Comparison of ENCODE assay signal across 27 cellular contexts in the genomic region with DNA sequence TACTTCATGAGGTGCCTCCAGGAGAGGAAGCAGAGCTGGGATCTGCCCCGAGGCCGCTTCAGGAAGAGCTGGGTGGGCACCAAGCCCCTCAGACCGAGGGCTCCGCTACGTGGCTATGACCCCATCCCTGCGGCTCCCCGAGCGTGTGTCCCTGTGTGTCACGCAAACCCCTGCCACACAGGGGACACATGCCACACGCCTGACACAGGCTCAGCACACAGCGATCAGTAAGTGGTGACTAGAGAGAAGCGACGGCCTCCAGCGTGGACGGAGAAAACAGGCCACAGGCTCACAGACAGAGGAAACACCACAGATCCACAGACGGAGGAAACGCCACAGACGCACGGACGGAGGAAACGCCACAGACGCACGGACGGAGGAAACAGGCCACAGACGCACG.
"Had no signal": no experiment of that assay in that cellular context is flagged by ENCODE, and none has a peak within 500 bp of the region (broad histone marks: within the 10 kb centered on the region; RNA-seq: fewer than 3 reads in every experiment).

No MANE protein-coding gene starts in this region.

- H3K27ac ChIP-seq: adrenal gland, body of pancreas, SK-N-MC, VCaP had no signal

- H3K27ac Mint-ChIP-seq: activated CD8-positive, alpha-beta T cell treated with anti-CD3 and anti-CD28 coated beads for 36 hours; activated naive CD8-positive, alpha-beta T cell treated with anti-CD3 and anti-CD28 coated beads, Interleukin-2, amount 10 ng/mL, durations not matched to agents 7 days and 5 days; activated T-cell treated with anti-CD3 and anti-CD28 coated beads, Interleukin-2, amount 50 U/mL, for 72 hours; activated T-helper 2 cell treated with anti-CD3 and anti-CD28 coated beads, Interferon-gamma antibody, Interleukin-2, Interleukin-4, amounts not matched to agents 10 μg/mL and 5 μg/mL and 100 μg/mL, durations not matched to agents 14 hours and 24 hours and 36 hours; IgD-negative memory B cell; T-cell had no signal

- H3K9me3 ChIP-seq: adrenal gland, body of pancreas had no signal

- H3K36me3 Mint-ChIP-seq: activated naive CD8-positive, alpha-beta T cell treated with anti-CD3 and anti-CD28 coated beads, Interleukin-2, amount 10 ng/mL, durations not matched to agents 7 days and 5 days; IgD-negative memory B cell; T-cell had no signal

- H3K27me3 ChIP-seq: adrenal gland, body of pancreas had no signal

- FAIRE-seq: TTC549 had no signal

- DNase-seq: activated CD4-positive, alpha-beta T cell treated with anti-CD3 and anti-CD28 coated beads for 4 hours; activated CD8-positive, alpha-beta memory T cell treated with anti-CD3 and anti-CD28 coated beads, Interleukin-2, amount 50 U/mL, for 4 hours; activated CD8-positive, alpha-beta T cell treated with anti-CD3 and anti-CD28 coated beads for 36 hours; activated gamma-delta T cell treated with Interleukin-2 at 50 U/mL for 16 hours; activated naive CD4-positive, alpha-beta T cell treated with anti-CD3 and anti-CD28 coated beads, Interleukin-2, amount 50 U/mL, for 16 hours; activated naive CD8-positive, alpha-beta T cell treated with anti-CD3 and anti-CD28 coated beads, Interleukin-2, amount 10 ng/mL, durations not matched to agents 7 days and 5 days; activated T-cell treated with anti-CD3 and anti-CD28 coated beads, Interleukin-2, amount 50 U/mL, for 72 hours; aorta; body of pancreas; KG1; NCI-H1048; NCI-H2029; NCI-H345; NCI-H510A; NCI-H69; NK-92 treated with Interleukin-12 subunit alpha and Interleukin-12 subunit beta, amount 100 ng/mL, for 24 hours; OCI-M1; RPMI8226; T-helper 2 cell; T1000 had no signal

- H3K4me1 Mint-ChIP-seq: activated naive CD8-positive, alpha-beta T cell treated with anti-CD3 and anti-CD28 coated beads, Interleukin-2, amount 10 ng/mL, durations not matched to agents 7 days and 5 days; IgD-negative memory B cell; T-cell had no signal

- H3K4me3 Mint-ChIP-seq: activated CD8-positive, alpha-beta T cell treated with anti-CD3 and anti-CD28 coated beads for 36 hours; activated naive CD8-positive, alpha-beta T cell treated with anti-CD3 and anti-CD28 coated beads, Interleukin-2, amount 10 ng/mL, durations not matched to agents 7 days and 5 days; activated T-cell treated with anti-CD3 and anti-CD28 coated beads, Interleukin-2, amount 50 U/mL, for 72 hours; T-cell had no signal

- H3K4me1 ChIP-seq: body of pancreas had no signal

- H3K4me3 ChIP-seq: adrenal gland, body of pancreas, SK-N-MC had no signal

- H3K27me3 Mint-ChIP-seq: IgD-negative memory B cell had no signal

- H3K9me3 Mint-ChIP-seq: activated T-cell treated with anti-CD3 and anti-CD28 coated beads, Interleukin-2, amount 50 U/mL, for 72 hours had no signal

- H3K36me3 ChIP-seq: adrenal gland had no signal
